1 cellular context compared by ENCODE assay signal in the genomic region with DNA sequence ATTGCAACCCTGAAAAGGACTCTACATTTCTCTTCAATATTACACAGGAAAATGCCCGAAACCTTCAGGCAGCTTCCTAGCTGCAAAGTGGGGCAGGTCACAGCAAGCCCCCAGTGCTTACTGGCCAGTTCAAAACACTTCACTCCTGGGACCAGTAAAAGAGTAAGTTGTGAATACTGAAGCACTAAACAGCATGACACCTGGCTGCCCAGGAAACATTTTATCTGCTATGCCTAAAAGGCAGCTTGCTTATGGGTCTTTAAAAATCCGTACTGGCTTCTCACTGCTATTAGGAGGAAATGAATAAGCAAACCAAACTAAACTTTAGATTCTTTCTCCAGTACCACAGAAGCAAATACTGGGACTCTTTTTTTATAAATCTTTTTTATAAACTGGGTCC.
TF ChIP-seq lines count a peak whose summit lies in the region.

No MANE protein-coding gene starts in this region.

TF ChIP-seq in WTC11, 78 proteins besides CTCF, POLR2A, EP300 and RAD21 (continued from another document):
- TF ChIP-seq PRRX2 (CRISPR knock-in tag; IDR thresholded peaks at IDR 0.05): no peak
- TF ChIP-seq NR3C1 (CRISPR knock-in tag; conservative IDR thresholded peaks at IDR 0.05; ENCODE audit: low read depth): no peak
- TF ChIP-seq ZNF671 (CRISPR knock-in tag; IDR thresholded peaks at IDR 0.05): no peak
- no peak for TF ChIP-seq TEAD1 (CRISPR knock-in tag; IDR thresholded peaks at IDR 0.05)
- TF ChIP-seq TP53 (CRISPR knock-in tag; IDR thresholded peaks at IDR 0.05): no peak
- TF ChIP-seq ETV6 (CRISPR knock-in tag; IDR thresholded peaks at IDR 0.05): no peak
- TF ChIP-seq MXD4 (CRISPR knock-in tag; IDR thresholded peaks at IDR 0.05; ENCODE audit: borderline replicate concordance): no peak
- no peak for TF ChIP-seq ZNF396 (CRISPR knock-in tag; IDR thresholded peaks at IDR 0.05; ENCODE audit: borderline replicate concordance)
- TF ChIP-seq ZNF138 (CRISPR knock-in tag; conservative IDR thresholded peaks at IDR 0.05): no peak
- TF ChIP-seq, protein P1, sequence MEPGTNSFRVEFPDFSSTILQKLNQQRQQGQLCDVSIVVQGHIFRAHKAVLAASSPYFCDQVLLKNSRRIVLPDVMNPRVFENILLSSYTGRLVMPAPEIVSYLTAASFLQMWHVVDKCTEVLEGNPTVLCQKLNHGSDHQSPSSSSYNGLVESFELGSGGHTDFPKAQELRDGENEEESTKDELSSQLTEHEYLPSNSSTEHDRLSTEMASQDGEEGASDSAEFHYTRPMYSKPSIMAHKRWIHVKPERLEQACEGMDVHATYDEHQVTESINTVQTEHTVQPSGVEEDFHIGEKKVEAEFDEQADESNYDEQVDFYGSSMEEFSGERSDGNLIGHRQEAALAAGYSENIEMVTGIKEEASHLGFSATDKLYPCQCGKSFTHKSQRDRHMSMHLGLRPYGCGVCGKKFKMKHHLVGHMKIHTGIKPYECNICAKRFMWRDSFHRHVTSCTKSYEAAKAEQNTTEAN (CRISPR knock-in tag; IDR thresholded peaks at IDR 0.05): no peak
- TF ChIP-seq, protein P2, sequence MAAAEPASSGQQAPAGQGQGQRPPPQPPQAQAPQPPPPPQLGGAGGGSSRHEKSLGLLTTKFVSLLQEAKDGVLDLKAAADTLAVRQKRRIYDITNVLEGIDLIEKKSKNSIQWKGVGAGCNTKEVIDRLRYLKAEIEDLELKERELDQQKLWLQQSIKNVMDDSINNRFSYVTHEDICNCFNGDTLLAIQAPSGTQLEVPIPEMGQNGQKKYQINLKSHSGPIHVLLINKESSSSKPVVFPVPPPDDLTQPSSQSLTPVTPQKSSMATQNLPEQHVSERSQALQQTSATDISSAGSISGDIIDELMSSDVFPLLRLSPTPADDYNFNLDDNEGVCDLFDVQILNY (CRISPR knock-in tag; IDR thresholded peaks at IDR 0.05): no peak
